ENCODE assay signal across 8 cellular contexts in the genomic region with DNA sequence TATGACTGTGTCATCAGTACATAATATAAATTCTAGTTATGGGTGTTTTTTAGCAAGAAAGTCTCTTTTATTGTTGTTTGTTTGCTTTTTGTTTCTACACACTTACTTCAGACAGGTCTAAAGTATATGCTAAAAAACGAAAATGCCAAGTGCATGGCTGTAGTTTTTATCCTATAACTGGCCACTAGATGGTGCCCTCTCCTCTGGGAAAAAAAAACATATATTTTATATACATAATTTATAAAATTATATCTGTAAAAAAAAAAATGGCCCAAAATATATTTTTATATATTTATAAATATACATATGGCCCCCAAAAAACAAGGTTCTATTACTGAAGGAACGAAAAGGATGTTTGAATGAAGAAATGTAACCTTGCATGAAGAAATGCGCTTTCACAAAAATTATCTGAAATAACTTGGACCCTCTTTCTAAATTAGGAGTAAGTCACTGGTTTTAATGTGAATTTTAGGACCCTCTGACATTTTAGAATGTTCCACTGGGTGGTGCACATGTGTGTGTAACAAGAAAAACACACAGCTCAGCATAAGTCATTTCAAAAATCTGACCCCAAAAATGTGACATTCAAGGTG.
A peak's percentile ranks its signal among the peaks of the same experiment; 100 is the strongest.
DNase-seq lines count a peak whose midpoint lies in the region; ATAC-seq and TF ChIP-seq lines count a peak whose summit lies in the region.
"Had no signal": no experiment of that assay in that cellular context is flagged by ENCODE, and none has a peak within 500 bp of the region (broad histone marks: within the 10 kb centered on the region; RNA-seq: fewer than 3 reads in every experiment).

No MANE protein-coding gene starts in this region.

- H3K79me2 ChIP-seq in SU-DHL-6 (ENCODE audit: insufficient read depth, low read length): no peaks in the 10 kb centered on the region

- H3K9me3 ChIP-seq in SU-DHL-6 (ENCODE audit: insufficient read depth, low read length) (no peaks in the 10 kb centered on the region), gastroesophageal sphincter (no peaks in the 10 kb centered on the region)
- H3K9me3 ChIP-seq: mucosa of descending colon had no signal

- H2AFZ ChIP-seq in SU-DHL-6 (ENCODE audit: low read depth, low read length, severe bottlenecking): no peak overlapping the region

- no peak for TF ChIP-seq EP300 in gastroesophageal sphincter (IDR thresholded peaks at IDR 0.05)

- peak overlapping the region; percentile 27 for H3K4me2 ChIP-seq in SU-DHL-6 (ENCODE audit: low read depth, low read length, poor library complexity, severe bottlenecking)

- TF ChIP-seq CTCF in SU-DHL-6 (IDR thresholded peaks at IDR 0.05; ENCODE audit: insufficient read depth, low read length, poor library complexity, severe bottlenecking) (peak; percentile 60), gastroesophageal sphincter (IDR thresholded peaks at IDR 0.05) (peak; percentile 28 to 67 (median 46))

- H3K27ac ChIP-seq in SU-DHL-6 (ENCODE audit: low read depth, low read length) (no peak overlapping the region), gastroesophageal sphincter (no peak overlapping the region)

- H3K9ac ChIP-seq in SU-DHL-6 (ENCODE audit: low read length): no peak overlapping the region

- 43 to 44% methylated on average over 3 of the region's 3 CpGs for WGBS in gastroesophageal sphincter (ENCODE audit: low coverage in 1 of 2), 2 donors

- H3K36me3 ChIP-seq in SU-DHL-6 (ENCODE audit: low read length) (no peaks in the 10 kb centered on the region), gastroesophageal sphincter (peaks cover 0 to 45% of the 10 kb centered on the region in 2 donors)

- TF ChIP-seq POLR2A in gastroesophageal sphincter (IDR thresholded peaks at IDR 0.05): no peak

- H3K9me2 ChIP-seq in SU-DHL-6 (replicated peaks; ENCODE audit: insufficient read depth, low read length): no peaks in the 10 kb centered on the region

- H3K4me1 ChIP-seq in gastroesophageal sphincter: no peaks in the 10 kb centered on the region

- DNase-seq in DMS53 treated with DMSO at 0.1 percent for 48 hours (lab: John Stamatoyannopoulos, UW; ENCODE audit: unreplicated experiment): peak; percentile 43
- DNase-seq in stimulated activated CD4-positive, alpha-beta T cell treated with anti-CD3 and anti-CD28 coated beads, Interleukin-15, amount 100 ng/mL, for 24 hours: no peak
- DNase-seq in COLO829 (ENCODE audit: low spot score): no peak
- no peak for DNase-seq in 8988T

- no peak overlapping the region for H3K4me3 ChIP-seq in SU-DHL-6 (ENCODE audit: insufficient read depth, low read length, poor library complexity, severe bottlenecking)
- H3K4me3 ChIP-seq in gastroesophageal sphincter: no peak overlapping the region
- H3K4me3 ChIP-seq: mucosa of descending colon had no signal

- H3K27me3 ChIP-seq in SU-DHL-6 (ENCODE audit: low read length): no peaks in the 10 kb centered on the region
- no peaks in the 10 kb centered on the region for H3K27me3 ChIP-seq in gastroesophageal sphincter

- H4K20me1 ChIP-seq in SU-DHL-6 (ENCODE audit: low read depth, low read length): no peaks in the 10 kb centered on the region

- H3F3A ChIP-seq in SU-DHL-6 (ENCODE audit: insufficient read depth): no peaks in the 10 kb centered on the region

- ATAC-seq in HG03342 (IDR thresholded peaks at IDR 0.05; ENCODE audit: unreplicated experiment): peak; percentile 73
- ATAC-seq in gastroesophageal sphincter: no peak
- ATAC-seq: mucosa of descending colon had no signal
